In the genomic region with DNA sequence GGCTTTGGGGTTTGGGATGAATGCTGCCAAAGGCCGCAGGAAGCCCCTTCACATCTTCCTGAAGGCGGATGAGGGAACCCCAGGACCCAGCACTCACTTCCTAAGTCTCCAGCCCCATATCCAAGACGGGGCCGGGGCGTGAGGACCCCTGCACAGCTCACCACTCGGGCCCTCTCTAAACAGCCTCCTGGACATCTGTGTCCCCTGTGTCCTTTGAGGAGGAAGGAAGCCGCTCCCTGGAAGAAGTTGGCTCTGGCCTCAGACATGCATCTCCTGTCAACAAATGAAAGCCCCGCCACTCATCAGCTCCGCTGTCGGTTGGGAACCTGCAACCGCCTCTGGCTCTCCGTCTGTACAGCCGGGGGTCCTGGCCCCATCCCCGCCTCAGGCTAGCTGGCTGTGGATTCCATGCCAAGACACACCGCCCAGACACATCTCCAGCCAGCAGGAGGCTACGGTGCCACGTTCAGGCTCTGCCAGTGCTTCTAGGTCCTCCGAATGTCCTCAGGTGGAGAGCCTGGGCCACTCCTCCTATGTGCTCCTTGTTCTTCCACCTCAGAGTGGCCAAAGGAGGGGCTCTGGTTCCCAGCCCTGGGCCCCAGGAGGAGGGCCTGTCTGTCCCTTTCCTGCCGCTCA, we compare ENCODE assay signal across 9 cellular contexts.
DNase-seq lines count a peak whose midpoint lies in the region; ATAC-seq, FAIRE-seq and TF ChIP-seq lines count a peak whose summit lies in the region.
"Had no signal": no experiment of that assay in that cellular context is flagged by ENCODE, and none has a peak within 500 bp of the region (broad histone marks: within the 10 kb centered on the region; RNA-seq: fewer than 3 reads in every experiment).

No MANE protein-coding gene starts in this region.

- H3K9ac ChIP-seq in skeletal muscle satellite cell (ENCODE audit: low read depth, low read length): peak overlapping the region; percentile 71

- TF ChIP-seq CTCF in HFFc6 (IDR thresholded peaks at IDR 0.05) (peak; percentile 27; the same call in 1 of the 2 replicates), WTC11 (IDR thresholded peaks at IDR 0.05) (no peak), cardiac muscle cell (IDR thresholded peaks at IDR 0.05; ENCODE audit: low read depth, low read length) (peak; percentile 40)

- ATAC-seq in WTC11 (peak; percentile 63), GM21576 (IDR thresholded peaks at IDR 0.05; ENCODE audit: unreplicated experiment) (no peak)

- H3K27me3 Mint-ChIP-seq in HFFc6 (ENCODE audit: insufficient read depth): peaks cover 9% of the 10 kb centered on the region
- H3K27me3 Mint-ChIP-seq in WTC11 (ENCODE audit: low read depth): no peaks in the 10 kb centered on the region

- H3K27me3 ChIP-seq in cardiac muscle cell (no peaks in the 10 kb centered on the region), skeletal muscle satellite cell (ENCODE audit: control insufficient read depth, insufficient read depth, low read length) (no peaks in the 10 kb centered on the region)

- POLR2A ChIA-PET in WTC11 (lab: Charles Lee): no interaction called here

- no peak for DNase-seq in HFFc6
- DNase-seq in WTC11 (ENCODE audit: low spot score): no peak
- peak in 1 of 2 donors; percentile 50 for DNase-seq in cardiac muscle cell (ENCODE audit: low read depth in 1 of 2, low spot score in 1 of 2)
- no peak for DNase-seq in COR-L47 (lab: John Stamatoyannopoulos, UW)
- no peak for DNase-seq in AML-193 (lab: John Stamatoyannopoulos, UW)
- no peak for DNase-seq in RCC 7860 (ENCODE audit: low spot score)

- CTCF ChIA-PET in WTC11 (lab: Charles Lee): no interaction called here

- H3K9me3 Mint-ChIP-seq in HFFc6 (no peaks in the 10 kb centered on the region), WTC11 (peaks cover 7% of the 10 kb centered on the region)

- H3K27ac Mint-ChIP-seq in HFFc6 (no peak overlapping the region), WTC11 (no peak overlapping the region)

- H3K4me1 ChIP-seq in cardiac muscle cell (ENCODE audit: low read depth) (peaks cover 8% of the 10 kb centered on the region), skeletal muscle satellite cell (ENCODE audit: control insufficient read depth, insufficient read depth, low read length) (peaks cover 16% of the 10 kb centered on the region)

- H3K4me3 Mint-ChIP-seq in HFFc6 (no peak overlapping the region), WTC11 (no peak overlapping the region)

- H3K9me3 ChIP-seq in cardiac muscle cell (ENCODE audit: low read depth) (no peaks in the 10 kb centered on the region), skeletal muscle satellite cell (replicated peaks; ENCODE audit: low read length) (no peaks in the 10 kb centered on the region)

- peaks cover 7% of the 10 kb centered on the region for H3K4me1 Mint-ChIP-seq in HFFc6 (ENCODE audit: low read depth)
- peaks cover 8% of the 10 kb centered on the region; the same call in 1 of the 2 replicates for H3K4me1 Mint-ChIP-seq in WTC11

- H3K27ac ChIP-seq in cardiac muscle cell: peak overlapping the region; percentile 64

- H3K4me3 ChIP-seq in cardiac muscle cell: no peak overlapping the region
- no peak overlapping the region for H3K4me3 ChIP-seq in skeletal muscle satellite cell (ENCODE audit: low read length)

- no peak for FAIRE-seq in RCC 7860 (lab: Jason Lieb, UNC)

- H3K4me2 ChIP-seq in skeletal muscle satellite cell (ENCODE audit: low read length): no peak overlapping the region

- H3K36me3 Mint-ChIP-seq in HFFc6 (ENCODE audit: low read depth) (no peaks in the 10 kb centered on the region), WTC11 (no peaks in the 10 kb centered on the region)
- H3K36me3 Mint-ChIP-seq: immature natural killer cell had no signal

- H3K36me3 ChIP-seq in cardiac muscle cell (no peaks in the 10 kb centered on the region), skeletal muscle satellite cell (ENCODE audit: insufficient read depth, low read length) (no peaks in the 10 kb centered on the region)

TF ChIP-seq in WTC11, 78 proteins besides CTCF, POLR2A, EP300 and RAD21:
- TF ChIP-seq MXD4 (CRISPR knock-in tag; IDR thresholded peaks at IDR 0.05; ENCODE audit: borderline replicate concordance) (no peak), SOX15 (CRISPR knock-in tag; IDR thresholded peaks at IDR 0.05) (no peak), ZNF263 (CRISPR knock-in tag; IDR thresholded peaks at IDR 0.05; ENCODE audit: low read depth) (no peak), RELA (CRISPR knock-in tag; IDR thresholded peaks at IDR 0.05; ENCODE audit: borderline replicate concordance) (no peak)
